In the genomic region with DNA sequence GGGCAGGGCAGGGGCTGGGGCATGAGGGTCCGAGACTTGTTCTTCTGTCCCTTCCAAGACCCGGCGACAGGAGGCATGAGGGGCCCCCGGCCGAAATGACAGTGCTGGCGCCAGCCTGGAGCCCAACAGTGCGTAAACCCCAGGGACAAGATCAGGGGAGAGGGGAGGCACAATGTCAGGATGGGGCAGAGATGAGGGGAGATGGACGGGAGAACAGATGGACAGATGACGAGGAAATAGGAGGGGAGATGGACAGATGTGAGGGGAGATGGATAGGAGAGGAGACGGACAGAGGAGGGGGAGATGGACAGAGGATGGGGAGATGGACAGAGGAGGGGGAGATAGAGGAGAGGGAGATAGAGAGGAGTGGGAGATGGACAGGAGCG, we compare ENCODE assay signal across 1 cellular context.
TF ChIP-seq lines count a peak whose summit lies in the region.

No MANE protein-coding gene starts in this region.

TF ChIP-seq in H1, 55 proteins besides CTCF, POLR2A, EP300 and RAD21:
- TF ChIP-seq SP1 (IDR thresholded peaks at IDR 0.05; ENCODE audit: low read depth, low read length) (no peak), KDM5A (IDR thresholded peaks at IDR 0.05; ENCODE audit: low read length) (no peak), GTF2F1 (IDR thresholded peaks at IDR 0.05; ENCODE audit: borderline replicate concordance, low read depth, low read length) (no peak), SRF (IDR thresholded peaks at IDR 0.05; ENCODE audit: low read depth, low read length) (no peak), FOSL1 (IDR thresholded peaks at IDR 0.05; ENCODE audit: insufficient read depth, low read depth, low read length) (no peak), RBBP5 (IDR thresholded peaks at IDR 0.05; ENCODE audit: borderline replicate concordance, low read depth, low read length) (no peak), RXRA (IDR thresholded peaks at IDR 0.05; ENCODE audit: insufficient read depth, low read depth, low read length) (no peak), SIX5 (IDR thresholded peaks at IDR 0.05; ENCODE audit: low read depth, low read length) (no peak), ASH2L (IDR thresholded peaks at IDR 0.05; ENCODE audit: low read length) (no peak), CHD1 (IDR thresholded peaks at IDR 0.05; ENCODE audit: low read depth, low read length) (no peak), TCF12 (IDR thresholded peaks at IDR 0.05; ENCODE audit: low read depth, low read length) (no peak), TAF7 (optimal IDR thresholded peaks at IDR 0.05; ENCODE audit: borderline replicate concordance, low read depth, low read length) (no peak)
- TF ChIP-seq, protein P1, sequence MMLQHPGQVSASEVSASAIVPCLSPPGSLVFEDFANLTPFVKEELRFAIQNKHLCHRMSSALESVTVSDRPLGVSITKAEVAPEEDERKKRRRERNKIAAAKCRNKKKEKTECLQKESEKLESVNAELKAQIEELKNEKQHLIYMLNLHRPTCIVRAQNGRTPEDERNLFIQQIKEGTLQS (IDR thresholded peaks at IDR 0.05; ENCODE audit: insufficient read depth, low read depth, low read length) = no peak
TF ChIP-seq in H1: peak in this region for 0.
